ENCODE assay signal across 9 cellular contexts in genomic region chr9:34256104-34256503, GRCh38.
A peak's percentile ranks its signal among the peaks of the same experiment; 100 is the strongest.
DNase-seq lines count a peak whose midpoint lies in the region; ATAC-seq and TF ChIP-seq lines count a peak whose summit lies in the region.
"Had no signal": no experiment of that assay in that cellular context is flagged by ENCODE, and none has a peak within 500 bp of the region (broad histone marks: within the 10 kb centered on the region; RNA-seq: fewer than 3 reads in every experiment).

No MANE protein-coding gene starts in this region.

- intact Hi-C loops in heart left ventricle (cut with DNase I) (loop anchor here in 7 of 10 donors (5.0 to 10.0 kb wide), 14 partner anchors 69 to 441 kb away; partner anchors contain the start of genes MYORG (in 4 of the 7), KIF24 (in 2 of the 7), NUDT2 (in 2 of the 7) and DCAF12 (in 1 of the 7)), Right ventricle myocardium superior (cut with DNase I) (loop anchor here (10.0 kb wide), 1 partner anchor 241 kb away; no protein-coding TSS in a partner anchor)

- TF ChIP-seq POLR2A in heart left ventricle (IDR thresholded peaks at IDR 0.05), result no peak

- ATAC-seq in heart left ventricle, result no peak
- no peak for ATAC-seq in Right ventricle myocardium superior (ENCODE audit: poor library complexity)
- ATAC-seq in foreskin keratinocyte, result no peak

- peaks cover 0 to 45% (median 10%) of the 10 kb centered on the region in 9 donors for H3K36me3 ChIP-seq in heart left ventricle
- H3K36me3 ChIP-seq in SJCRH30, result peaks cover 7% of the 10 kb centered on the region

- DNase-seq in heart left ventricle (peak in 1 of 5 donors; percentile 31), Right ventricle myocardium superior (no peak), SJCRH30 (peak; percentile 11 to 22), foreskin keratinocyte (no peak), type B pancreatic cell (ENCODE audit: extremely low spot score, unreplicated experiment) (no peak), hippocampal formation (lab: John Stamatoyannopoulos, UW) (no peak), putamen (ENCODE audit: low spot score) (no peak)
- no peak for DNase-seq in stimulated activated naive CD4-positive, alpha-beta T cell treated with Interleukin-2 at 50 U/mL for 16 hours (lab: John Stamatoyannopoulos, UW)

- H3K27me3 ChIP-seq in heart left ventricle (no peaks in the 10 kb centered on the region), SJCRH30 (no peaks in the 10 kb centered on the region), foreskin keratinocyte (no peaks in the 10 kb centered on the region)

- no peaks in the 10 kb centered on the region for H3K9me3 ChIP-seq in heart left ventricle
- no peaks in the 10 kb centered on the region for H3K9me3 ChIP-seq in SJCRH30 (replicated peaks)
- H3K9me3 ChIP-seq: thoracic aorta had no signal

- H3K4me3 Mint-ChIP-seq in type B pancreatic cell, result no peak overlapping the region

- H3K4me1 Mint-ChIP-seq in type B pancreatic cell (ENCODE audit: unreplicated experiment), result peaks cover 7% of the 10 kb centered on the region

- no peaks in the 10 kb centered on the region for H3K27me3 Mint-ChIP-seq in type B pancreatic cell

- H3K4me1 ChIP-seq in heart left ventricle (peaks cover 0 to 69% (median 44%) of the 10 kb centered on the region in 12 donors), SJCRH30 (no peaks in the 10 kb centered on the region), foreskin keratinocyte (peaks cover 25% of the 10 kb centered on the region)

- H3K9me3 Mint-ChIP-seq in type B pancreatic cell, result no peaks in the 10 kb centered on the region

- peak overlapping the region in 8 of 12 donors; percentile 57 to 86 (median 79) for H3K27ac ChIP-seq in heart left ventricle
- no peak overlapping the region for H3K27ac ChIP-seq in SJCRH30
- H3K27ac ChIP-seq in foreskin keratinocyte, result no peak overlapping the region

- 78 to 100% (median 86%) methylated on average over 2 to 6 of the region's 6 CpGs for WGBS in heart left ventricle, 4 donors

- peak in 7 of 12 donors; percentile 11 to 36 (median 21) for TF ChIP-seq CTCF in heart left ventricle (IDR thresholded peaks at IDR 0.05)
- TF ChIP-seq CTCF in foreskin keratinocyte (conservative IDR thresholded peaks at IDR 0.05), result peak; percentile 47
- no peak for TF ChIP-seq CTCF in type B pancreatic cell (conservative IDR thresholded peaks at IDR 0.05)

- H3K27ac Mint-ChIP-seq in type B pancreatic cell, result peak overlapping the region; percentile 43

- no peak overlapping the region for H3K4me3 ChIP-seq in heart left ventricle
- no peak overlapping the region for H3K4me3 ChIP-seq in SJCRH30
- H3K4me3 ChIP-seq: thoracic aorta had no signal

- H3K36me3 Mint-ChIP-seq in type B pancreatic cell, result peaks cover 5% of the 10 kb centered on the region

Comparison
In these comparisons a context has a peak if more than half of its experiments do, and no peak if none do; other contexts are left out.
1. DNase-seq: peak in SJCRH30 (2 of 2); none in Right ventricle myocardium superior (single experiment), foreskin keratinocyte (0 of 2), type B pancreatic cell (single experiment), hippocampal formation (0 of 2), stimulated activated naive CD4-positive, alpha-beta T cell treated with Interleukin-2 at 50 U/mL for 16 hours (single experiment) and putamen (single experiment).
2. H3K27ac ChIP-seq: peak in heart left ventricle (8 of 12); none in SJCRH30 (single experiment) and foreskin keratinocyte (single experiment).